Comparison of ENCODE assay signal across 16 cellular contexts in the genomic region with DNA sequence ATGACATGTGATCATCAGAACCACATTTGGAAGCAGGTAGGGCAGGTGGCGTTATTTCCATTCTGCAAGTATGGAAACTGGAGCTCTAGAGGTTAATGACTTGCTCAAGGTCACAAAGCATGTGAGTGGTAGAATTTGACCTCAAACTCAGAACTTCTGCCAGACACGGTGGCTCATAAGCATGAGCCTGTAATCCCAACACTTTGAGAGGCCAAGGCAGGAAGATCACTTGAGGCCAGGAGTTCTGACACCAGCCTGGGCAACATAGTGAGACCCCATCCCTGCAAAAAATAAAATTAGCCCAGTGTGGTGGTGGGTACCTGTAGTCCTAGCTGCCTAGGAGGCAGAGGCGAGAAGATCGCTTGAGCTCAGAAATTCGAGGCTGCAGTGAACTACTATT.
A peak's percentile ranks its signal among the peaks of the same experiment; 100 is the strongest.
DNase-seq lines count a peak whose midpoint lies in the region; ATAC-seq and TF ChIP-seq lines count a peak whose summit lies in the region.
"Had no signal": no experiment of that assay in that cellular context is flagged by ENCODE, and none has a peak within 500 bp of the region (broad histone marks: within the 10 kb centered on the region; RNA-seq: fewer than 3 reads in every experiment).

No MANE protein-coding gene starts in this region.

- H3K9me3 Mint-ChIP-seq in osteocyte (ENCODE audit: unreplicated experiment) (peaks cover 6% of the 10 kb centered on the region), type B pancreatic cell (peaks cover 7% of the 10 kb centered on the region)
- H3K9me3 Mint-ChIP-seq in activated CD8-positive, alpha-beta memory T cell treated with anti-CD3 and anti-CD28 coated beads, Interleukin-2, amount 10 ng/mL, durations not matched to agents 7 days and 5 days (ENCODE audit: low read depth) = no peaks in the 10 kb centered on the region

- POLR2A ChIA-PET in RWPE1 (lab: Yijun Ruan, JAX; ENCODE audit: low non-redundant PET) = no interaction called here

- H3K27ac ChIP-seq in RWPE1 (peak overlapping the region; percentile 60; the same call in 1 of the 2 replicates), coronary artery (peak overlapping the region; percentile 79 to 89)

- H3K4me1 Mint-ChIP-seq in osteocyte (ENCODE audit: unreplicated experiment) = peaks cover 69% of the 10 kb centered on the region
- H3K4me1 Mint-ChIP-seq in type B pancreatic cell (ENCODE audit: unreplicated experiment) = peaks cover 55% of the 10 kb centered on the region
- peaks cover 8% of the 10 kb centered on the region for H3K4me1 Mint-ChIP-seq in activated CD8-positive, alpha-beta memory T cell treated with anti-CD3 and anti-CD28 coated beads, Interleukin-2, amount 10 ng/mL, durations not matched to agents 7 days and 5 days

- H3K27ac Mint-ChIP-seq in osteocyte (ENCODE audit: unreplicated experiment) (peak overlapping the region; percentile 99), type B pancreatic cell (peak overlapping the region; percentile 1)
- H3K27ac Mint-ChIP-seq in activated CD8-positive, alpha-beta memory T cell treated with anti-CD3 and anti-CD28 coated beads, Interleukin-2, amount 10 ng/mL, durations not matched to agents 7 days and 5 days = no peak overlapping the region
- H3K27ac Mint-ChIP-seq: CD14-positive monocyte had no signal

- TF ChIP-seq CTCF in RWPE1 (conservative IDR thresholded peaks at IDR 0.05; ENCODE audit: low read depth) (no peak), coronary artery (IDR thresholded peaks at IDR 0.05) (no peak), osteocyte (IDR thresholded peaks at IDR 0.05) (no peak), type B pancreatic cell (conservative IDR thresholded peaks at IDR 0.05) (no peak)

- no peaks in the 10 kb centered on the region for H3K27me3 Mint-ChIP-seq in osteocyte (ENCODE audit: unreplicated experiment)
- peaks cover 3% of the 10 kb centered on the region for H3K27me3 Mint-ChIP-seq in type B pancreatic cell
- H3K27me3 Mint-ChIP-seq in activated CD8-positive, alpha-beta memory T cell treated with anti-CD3 and anti-CD28 coated beads, Interleukin-2, amount 10 ng/mL, durations not matched to agents 7 days and 5 days = peaks cover 62% of the 10 kb centered on the region

- peaks cover 10% of the 10 kb centered on the region for H3K36me3 Mint-ChIP-seq in osteocyte (ENCODE audit: unreplicated experiment)
- H3K36me3 Mint-ChIP-seq in type B pancreatic cell = peaks cover 11% of the 10 kb centered on the region
- H3K36me3 Mint-ChIP-seq in activated CD8-positive, alpha-beta memory T cell treated with anti-CD3 and anti-CD28 coated beads, Interleukin-2, amount 10 ng/mL, durations not matched to agents 7 days and 5 days = no peaks in the 10 kb centered on the region

- H3K4me3 Mint-ChIP-seq in osteocyte (ENCODE audit: unreplicated experiment) (peak overlapping the region; percentile 45), type B pancreatic cell (no peak overlapping the region)
- no peak overlapping the region for H3K4me3 Mint-ChIP-seq in activated CD8-positive, alpha-beta memory T cell treated with anti-CD3 and anti-CD28 coated beads, Interleukin-2, amount 10 ng/mL, durations not matched to agents 7 days and 5 days
- H3K4me3 Mint-ChIP-seq: CD14-positive monocyte had no signal

- no peak for DNase-seq in RWPE1 (ENCODE audit: low spot score)
- DNase-seq in coronary artery (ENCODE audit: low spot score) = no peak
- no peak for DNase-seq in osteocyte (ENCODE audit: extremely low spot score, unreplicated experiment)
- no peak for DNase-seq in type B pancreatic cell (ENCODE audit: extremely low spot score, unreplicated experiment)
- DNase-seq in activated CD8-positive, alpha-beta memory T cell treated with anti-CD3 and anti-CD28 coated beads, Interleukin-2, amount 10 ng/mL, durations not matched to agents 7 days and 5 days = no peak
- DNase-seq in NCI-H82 (lab: John Stamatoyannopoulos, UW) = no peak
- DNase-seq in NCI-H2029 (lab: John Stamatoyannopoulos, UW) = no peak
- DNase-seq: activated CD4-positive, alpha-beta T cell treated with anti-CD3 and anti-CD28 coated beads for 4 hours; activated CD8-positive, alpha-beta memory T cell treated with anti-CD3 and anti-CD28 coated beads, Interleukin-2, amount 50 U/mL, for 4 hours; activated naive CD4-positive, alpha-beta T cell; DMS53; NCI-H1436 treated with DMSO at 0.1 percent for 48 hours; posterior cingulate gyrus; SHP77 treated with DMSO at 0.1 percent for 48 hours had no signal

- no peak overlapping the region for H3K4me3 ChIP-seq in coronary artery
- H3K4me3 ChIP-seq: HAP-1 had no signal

- CTCF ChIA-PET in RWPE1 (lab: Yijun Ruan, JAX) = interaction anchor here (0.6 kb wide), 1 partner anchor 238 kb away, joined by 3 read pairs; no protein-coding TSS in a partner anchor
- CTCF ChIA-PET in activated CD8-positive, alpha-beta memory T cell treated with anti-CD3 and anti-CD28 coated beads, Interleukin-2, amount 10 ng/mL, durations not matched to agents 7 days and 5 days (lab: Charles Lee) = no interaction called here

- no peak for ATAC-seq in activated CD8-positive, alpha-beta memory T cell treated with anti-CD3 and anti-CD28 coated beads, Interleukin-2, amount 10 ng/mL, durations not matched to agents 7 days and 5 days
